ENCODE assay signal across 8 cellular contexts in the genomic region with DNA sequence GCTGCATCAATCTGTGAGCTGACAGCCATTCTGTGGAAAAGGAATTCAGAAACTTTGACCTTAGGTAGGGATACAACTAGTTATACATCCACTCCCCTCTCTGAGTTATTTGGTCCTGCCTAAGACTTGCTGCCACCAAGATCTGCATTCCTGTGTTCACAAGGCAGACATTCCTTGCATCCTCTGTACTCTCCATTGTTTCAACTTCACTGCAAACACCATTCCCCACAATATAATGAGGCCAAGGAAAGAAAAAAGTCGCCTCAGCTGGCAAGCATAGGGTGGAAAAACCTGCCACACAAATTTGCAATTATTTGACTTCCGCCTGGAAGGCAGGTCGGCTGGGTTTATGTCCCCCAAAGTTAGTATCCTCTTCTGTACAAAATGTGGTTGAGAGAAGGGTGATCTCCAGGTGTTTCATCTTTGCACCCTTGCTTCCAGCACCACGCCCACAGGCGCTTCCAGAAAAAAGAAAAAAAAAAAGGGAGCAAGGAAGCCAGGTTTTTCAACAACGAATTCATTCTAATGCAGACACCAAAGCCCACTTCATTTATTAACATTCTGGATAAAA. TPM values are rescaled to one million over a fixed set of nuclear protein-coding genes. Genes with fewer than 3 reads are reported as not detected.
DNase-seq lines count a peak whose midpoint lies in the region; ATAC-seq and TF ChIP-seq lines count a peak whose summit lies in the region.

No MANE protein-coding gene starts in this region.

- H3K36me3 Mint-ChIP-seq in dendritic cell treated with granulocyte-macrophage colony-stimulating factor and Interleukin-4, amounts not matched to agents 40 ng/mL and 50 ng/mL, for 4 days (ENCODE audit: low read depth): peaks cover 15% of the 10 kb centered on the region
- H3K36me3 Mint-ChIP-seq in natural killer cell: no peaks in the 10 kb centered on the region

- H3K4me1 ChIP-seq in BE2C (peaks cover 3% of the 10 kb centered on the region), Karpas-422 (ENCODE audit: low read length) (peaks cover 21% of the 10 kb centered on the region)

- peak overlapping the region; percentile 72 for H3K4me2 ChIP-seq in Karpas-422 (ENCODE audit: low read depth, low read length, poor library complexity, severe bottlenecking)

- H3K27me3 ChIP-seq in BE2C (no peaks in the 10 kb centered on the region), Karpas-422 (ENCODE audit: low read length) (no peaks in the 10 kb centered on the region)

- no peaks in the 10 kb centered on the region for H3K9me3 ChIP-seq in BE2C
- no peaks in the 10 kb centered on the region for H3K9me3 ChIP-seq in Karpas-422 (ENCODE audit: low read length)

- intact Hi-C loops in dendritic cell treated with granulocyte-macrophage colony-stimulating factor and Interleukin-4, amounts not matched to agents 40 ng/mL and 50 ng/mL, for 4 days (cut with micrococcal nuclease): loop anchor here (2.0 to 5.0 kb wide), 2 partner anchors 37 to 319 kb away; partner anchors contain the start of gene PPM1J
- intact Hi-C loops in natural killer cell (cut with micrococcal nuclease): loop anchor here (10.0 kb wide), 1 partner anchor 409 kb away; no protein-coding TSS in a partner anchor

- H3K9ac ChIP-seq in Karpas-422 (ENCODE audit: low read length): no peak overlapping the region

- H4K20me1 ChIP-seq in Karpas-422 (ENCODE audit: insufficient read depth, low read depth, low read length): no peaks in the 10 kb centered on the region

- DNase-seq in BE2C (no peak), Karpas-422 (no peak), natural killer cell (no peak), NCI-H524 (lab: John Stamatoyannopoulos, UW) (no peak), NCI-H226 (no peak)
- no peak for DNase-seq in stimulated activated CD4-positive, alpha-beta T cell treated with anti-CD3 and anti-CD28 coated beads, Interleukin-4, amount 100 ng/mL, for 4 hours

- H3K36me3 ChIP-seq in BE2C (no peaks in the 10 kb centered on the region), Karpas-422 (ENCODE audit: insufficient read depth, low read length) (no peaks in the 10 kb centered on the region)

- H2AFZ ChIP-seq in Karpas-422 (ENCODE audit: low read length): 0 out of 2 replicates have a peak overlapping the region, but pooled peaks have one; percentile 32

- H3K4me3 ChIP-seq in BE2C (ENCODE audit: low read depth, low read length) (peak overlapping the region; percentile 99), Karpas-422 (ENCODE audit: low read length) (peak overlapping the region; percentile 60)

- peak overlapping the region; percentile 98 for H3K4me3 Mint-ChIP-seq in dendritic cell treated with granulocyte-macrophage colony-stimulating factor and Interleukin-4, amounts not matched to agents 40 ng/mL and 50 ng/mL, for 4 days
- peak overlapping the region; percentile 93 for H3K4me3 Mint-ChIP-seq in natural killer cell

- peaks cover 81% of the 10 kb centered on the region for H3K4me1 Mint-ChIP-seq in dendritic cell treated with granulocyte-macrophage colony-stimulating factor and Interleukin-4, amounts not matched to agents 40 ng/mL and 50 ng/mL, for 4 days (ENCODE audit: low read depth)
- peaks cover 25 to 28% of the 10 kb centered on the region in 2 donors for H3K4me1 Mint-ChIP-seq in natural killer cell

- H3K9me3 Mint-ChIP-seq in dendritic cell treated with granulocyte-macrophage colony-stimulating factor and Interleukin-4, amounts not matched to agents 40 ng/mL and 50 ng/mL, for 4 days: no peaks in the 10 kb centered on the region
- H3K9me3 Mint-ChIP-seq in natural killer cell: no peaks in the 10 kb centered on the region

- peak overlapping the region; percentile 98 for H3K27ac Mint-ChIP-seq in dendritic cell treated with granulocyte-macrophage colony-stimulating factor and Interleukin-4, amounts not matched to agents 40 ng/mL and 50 ng/mL, for 4 days
- H3K27ac Mint-ChIP-seq in natural killer cell: peak overlapping the region in 1 of 2 donors; percentile 84

- no peak overlapping the region for H3K27ac ChIP-seq in Karpas-422 (ENCODE audit: low read length)

- ATAC-seq in natural killer cell (no peak), GM19351 (IDR thresholded peaks at IDR 0.05; ENCODE audit: unreplicated experiment) (no peak)

- no peaks in the 10 kb centered on the region for H3K9me2 ChIP-seq in Karpas-422 (replicated peaks; ENCODE audit: insufficient read depth, low read length)

- H3K27me3 Mint-ChIP-seq in dendritic cell treated with granulocyte-macrophage colony-stimulating factor and Interleukin-4, amounts not matched to agents 40 ng/mL and 50 ng/mL, for 4 days: no peaks in the 10 kb centered on the region
- H3K27me3 Mint-ChIP-seq in natural killer cell (ENCODE audit: low read depth in 2 of 2): peaks cover 25 to 34% of the 10 kb centered on the region in 2 donors

- no peaks in the 10 kb centered on the region for H3K79me2 ChIP-seq in Karpas-422 (ENCODE audit: low read length)

- TF ChIP-seq CTCF in BE2C (IDR thresholded peaks at IDR 0.05; ENCODE audit: low read depth, low read length): no peak
- no peak for TF ChIP-seq CTCF in natural killer cell (IDR thresholded peaks at IDR 0.05)

RNA-seq across cellular contexts. Expression of gene CTTNBP2NL, which starts 0.7 kb away (rescaled TPM):
- 6.6 TPM for polyA plus RNA-seq in BE2C (2012; ENCODE audit: insufficient read depth, insufficient read length, low read depth)
- not detected in 2 replicates for total RNA-seq in Karpas-422 (2014; rRNA removed; shearing (Covaris generic); ENCODE audit: low replicate concordance)
- under 1 TPM; 0.07 to 0.94 (median 0.15) TPM for total RNA-seq in natural killer cell
